ENCODE assay signal across 9 cellular contexts in the genomic region with DNA sequence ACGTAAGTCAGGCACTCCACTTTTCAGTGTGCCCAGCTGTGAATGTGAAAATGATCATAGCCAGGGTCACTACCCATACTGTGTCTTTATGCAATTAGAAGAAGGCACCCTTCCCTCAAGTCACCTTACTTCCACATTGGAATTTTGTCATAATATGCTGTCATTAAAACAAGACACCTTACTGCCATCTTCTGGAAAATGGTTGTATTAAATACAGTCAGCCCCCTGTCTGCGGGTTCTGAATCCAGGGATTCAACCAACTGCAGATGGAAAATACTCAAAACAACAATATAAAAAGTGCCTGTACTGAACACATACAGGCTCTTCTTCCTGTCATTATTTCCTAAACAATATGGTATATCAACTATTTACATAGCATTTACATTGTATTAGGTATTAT.
DNase-seq lines count a peak whose midpoint lies in the region; TF ChIP-seq lines count a peak whose summit lies in the region.
"Had no signal": no experiment of that assay in that cellular context is flagged by ENCODE, and none has a peak within 500 bp of the region (broad histone marks: within the 10 kb centered on the region; RNA-seq: fewer than 3 reads in every experiment).

No MANE protein-coding gene starts in this region.

- no peaks in the 10 kb centered on the region for H3K9me2 ChIP-seq in hepatocyte (replicated peaks; ENCODE audit: insufficient read depth)

- intact Hi-C loops in lower leg skin (cut with DNase I; ENCODE audit: low total_unique reads) = no loop called here

- H3K27ac ChIP-seq in AG04450 (ENCODE audit: low read depth, low read length) (no peak overlapping the region), VCaP (no peak overlapping the region), hepatocyte (no peak overlapping the region)
- H3K27ac ChIP-seq: SJCRH30 had no signal

- no peaks in the 10 kb centered on the region for H3K79me2 ChIP-seq in hepatocyte

- H3K4me1 ChIP-seq in hepatocyte (ENCODE audit: insufficient read depth) = peaks cover 4% of the 10 kb centered on the region
- H3K4me1 ChIP-seq: SJCRH30 had no signal

- peak; percentile 63 for TF ChIP-seq CTCF in AG04450 (IDR thresholded peaks at IDR 0.05; ENCODE audit: low read depth, low read length)
- TF ChIP-seq CTCF in VCaP (conservative IDR thresholded peaks at IDR 0.05) = peak; percentile 84
- TF ChIP-seq CTCF in hepatocyte (IDR thresholded peaks at IDR 0.05; ENCODE audit: poor library complexity) = peak; percentile 50
- TF ChIP-seq CTCF in lower leg skin (IDR thresholded peaks at IDR 0.05) = no peak

- no peak overlapping the region for H2AFZ ChIP-seq in hepatocyte

- H3K4me3 ChIP-seq in AG04450 (ENCODE audit: low read depth, low read length) (no peak overlapping the region), hepatocyte (no peak overlapping the region), lower leg skin (ENCODE audit: low read depth, poor library complexity, severe bottlenecking) (no peak overlapping the region)
- H3K4me3 ChIP-seq: SJCRH30 had no signal

- POLR2A ChIA-PET in AG04450 (lab: Yijun Ruan, JAX) = no interaction called here
- POLR2A ChIA-PET in HEK293T (lab: Yijun Ruan, JAX) = no interaction called here

- H4K20me1 ChIP-seq in hepatocyte (ENCODE audit: insufficient read depth, poor library complexity, severe bottlenecking) = no peaks in the 10 kb centered on the region

- TF ChIP-seq POLR2A in lower leg skin (IDR thresholded peaks at IDR 0.05) = no peak

- H3K4me2 ChIP-seq in hepatocyte = no peak overlapping the region

- no peaks in the 10 kb centered on the region for H3K9me3 ChIP-seq in AG04450 (ENCODE audit: control insufficient read depth, insufficient read depth, low read length)
- H3K9me3 ChIP-seq in hepatocyte (ENCODE audit: low read depth) = no peaks in the 10 kb centered on the region
- H3K9me3 ChIP-seq: SJCRH30 had no signal

- peak; percentile 11 for DNase-seq in AG04450 (ENCODE audit: low read depth, low spot score)
- peak; percentile 22 for DNase-seq in HEK293T (ENCODE audit: extremely low spot score)
- DNase-seq in hepatocyte (ENCODE audit: low spot score) = peak; percentile 40
- no peak for DNase-seq in mucosa of gallbladder (ENCODE audit: low spot score)
- no peak for DNase-seq in NAMALWA (ENCODE audit: low spot score)
- DNase-seq in lower leg skin (ENCODE audit: low spot score in 2 of 2) = no peak
- no peak for DNase-seq in glomerular visceral epithelial cell (ENCODE audit: extremely low spot score)

- CTCF ChIA-PET in AG04450 (lab: Charles Lee) = interaction anchor here (0.5 to 3.1 kb wide), 15 partner anchors 9 to 509 kb away, joined by 3 to 31 read pairs (median 3); a partner anchor contains a TSS
- CTCF ChIA-PET in HEK293T (lab: Yijun Ruan, JAX) = interaction anchor here (1.0 to 1.7 kb wide), 3 partner anchors 120 to 496 kb away, joined by 3 to 5 read pairs (median 4); no protein-coding TSS in a partner anchor

- H3K27me3 ChIP-seq in AG04450 (ENCODE audit: control insufficient read depth, insufficient read depth, low read length) = peaks cover 48% of the 10 kb centered on the region
- H3K27me3 ChIP-seq in hepatocyte = peaks cover 72% of the 10 kb centered on the region

- 56% methylated on average over 2 of the region's 2 CpGs for WGBS in hepatocyte (ENCODE audit: low lambda C conversion rate, missing lambda C conversion rate)
- WGBS in lower leg skin, 2 donors = 40 to 53% methylated on average over 2 of the region's 2 CpGs

- no peaks in the 10 kb centered on the region for H3K36me3 ChIP-seq in hepatocyte (replicated peaks; ENCODE audit: insufficient read depth, low read depth)
- H3K36me3 ChIP-seq: SJCRH30 had no signal

TF ChIP-seq in HEK293T, 16 proteins besides CTCF, POLR2A, EP300 and RAD21:
- no peak for TF ChIP-seq ARNT (IDR thresholded peaks at IDR 0.05)

Comparison
In these comparisons a context has a peak if more than half of its experiments do, and no peak if none do; other contexts are left out.
1. DNase-seq: peak in AG04450 (single experiment), HEK293T (single experiment) and hepatocyte (single experiment); none in mucosa of gallbladder (single experiment), NAMALWA (single experiment), lower leg skin (0 of 2) and glomerular visceral epithelial cell (single experiment).
2. CTCF ChIP-seq: peak in AG04450 (single experiment), VCaP (single experiment) and hepatocyte (single experiment); none in lower leg skin (0 of 3).